In genomic region chr2:49459314-49459993, GRCh38 we compare ENCODE assay signal across 19 cellular contexts.
DNase-seq lines count a peak whose midpoint lies in the region; ATAC-seq and TF ChIP-seq lines count a peak whose summit lies in the region.
"Had no signal": no experiment of that assay in that cellular context is flagged by ENCODE, and none has a peak within 500 bp of the region (broad histone marks: within the 10 kb centered on the region; RNA-seq: fewer than 3 reads in every experiment).

No MANE protein-coding gene starts in this region.

- DNase-seq in BE2C (no peak), SK-N-MC (ENCODE audit: low read depth, low spot score) (no peak), endodermal cell (no peak), RKO (ENCODE audit: low spot score) (no peak)
- DNase-seq in central memory CD4-positive, alpha-beta T cell = no peak
- no peak for DNase-seq in stimulated activated CD4-positive, alpha-beta T cell treated with anti-CD3 and anti-CD28 coated beads, Interleukin-4, amount 100 ng/mL, for 24 hours
- DNase-seq: DMS79, IMR-90, NCI-H1105, NCI-H146, NCI-H2029 treated with DMSO at 0.1 percent for 48 hours, NCI-H226, NCI-H774 had no signal

- no peaks in the 10 kb centered on the region for H3F3A ChIP-seq in neural cell (ENCODE audit: insufficient read depth, low read length, poor library complexity, severe bottlenecking)

- H3K9me3 ChIP-seq in BE2C (no peaks in the 10 kb centered on the region), SK-N-MC (ENCODE audit: low read depth, low read length) (no peaks in the 10 kb centered on the region), endodermal cell (ENCODE audit: control insufficient read depth, low read length) (no peaks in the 10 kb centered on the region), neural cell (ENCODE audit: low read length) (no peaks in the 10 kb centered on the region)

- H3K4me2 ChIP-seq in neural cell (ENCODE audit: low read length) = no peak overlapping the region
- H3K4me2 ChIP-seq: KMS-11 had no signal

- no peak overlapping the region for H3K4me3 Mint-ChIP-seq in endodermal cell
- H3K4me3 Mint-ChIP-seq: CD14-positive monocyte had no signal

- no peaks in the 10 kb centered on the region for H3K9me2 ChIP-seq in neural cell (ENCODE audit: insufficient read depth, low read length)

- H3K27ac ChIP-seq in SK-N-MC = peak overlapping the region; percentile 21; the same call in 1 of the 2 replicates
- no peak overlapping the region for H3K27ac ChIP-seq in endodermal cell (ENCODE audit: low read depth, low read length)
- no peak overlapping the region for H3K27ac ChIP-seq in neural cell (ENCODE audit: low read length)
- H3K27ac ChIP-seq: HL-60, KMS-11 had no signal

- no peaks in the 10 kb centered on the region for H3K36me3 ChIP-seq in BE2C
- no peaks in the 10 kb centered on the region for H3K36me3 ChIP-seq in SK-N-MC (ENCODE audit: insufficient read depth, low read length)
- no peaks in the 10 kb centered on the region for H3K36me3 ChIP-seq in endodermal cell (ENCODE audit: control insufficient read depth, insufficient read depth, low read length)
- no peaks in the 10 kb centered on the region for H3K36me3 ChIP-seq in neural cell (ENCODE audit: insufficient read depth, low read length)

- no peak for ATAC-seq in HG03175 (IDR thresholded peaks at IDR 0.05; ENCODE audit: unreplicated experiment)
- ATAC-seq: Panc1 had no signal

- H2AFZ ChIP-seq in neural cell (ENCODE audit: low read depth, low read length) = no peak overlapping the region

- no peak overlapping the region for H3K4me3 ChIP-seq in BE2C (ENCODE audit: low read depth, low read length)
- no peak overlapping the region for H3K4me3 ChIP-seq in SK-N-MC
- H3K4me3 ChIP-seq in endodermal cell (ENCODE audit: low read length) = no peak overlapping the region
- no peak overlapping the region for H3K4me3 ChIP-seq in neural cell (ENCODE audit: low read length)

- TF ChIP-seq CTCF in BE2C (IDR thresholded peaks at IDR 0.05; ENCODE audit: low read depth, low read length) = peak; percentile 8; the same call in 1 of the 2 replicates
- TF ChIP-seq CTCF in endodermal cell (conservative IDR thresholded peaks at IDR 0.05) = peak; percentile 67
- peak; percentile 21 for TF ChIP-seq CTCF in neural cell (IDR thresholded peaks at IDR 0.05; ENCODE audit: poor library complexity, severe bottlenecking)

- no peaks in the 10 kb centered on the region for H3K79me2 ChIP-seq in neural cell (replicated peaks; ENCODE audit: insufficient read depth, low read length)

- no peak overlapping the region for H3K9ac ChIP-seq in SK-N-MC (ENCODE audit: insufficient read length)
- H3K9ac ChIP-seq in endodermal cell (ENCODE audit: extremely low read depth, low read length, poor library complexity, severe bottlenecking) = no peak overlapping the region
- H3K9ac ChIP-seq in neural cell (ENCODE audit: low read length) = no peak overlapping the region
- H3K9ac ChIP-seq: KMS-11 had no signal

- TF ChIP-seq RAD21 in neural cell (conservative IDR thresholded peaks at IDR 0.05) = no peak

- H3K27ac Mint-ChIP-seq in endodermal cell = no peak overlapping the region
- H3K27ac Mint-ChIP-seq: CD14-positive monocyte had no signal

- no peak for TF ChIP-seq EP300 in neural cell (conservative IDR thresholded peaks at IDR 0.05; ENCODE audit: poor library complexity, severe bottlenecking)

- no peaks in the 10 kb centered on the region for H3K36me3 Mint-ChIP-seq in endodermal cell (ENCODE audit: low read depth)
- H3K36me3 Mint-ChIP-seq: CD14-positive monocyte had no signal

- no peaks in the 10 kb centered on the region for H4K20me1 ChIP-seq in neural cell (ENCODE audit: insufficient read depth)

- H3K27me3 Mint-ChIP-seq in endodermal cell (ENCODE audit: insufficient read depth) = no peaks in the 10 kb centered on the region

- WGBS in endodermal cell (ENCODE audit: insufficient coverage in 1 of 2, insufficient read length in 1 of 2), 2 experiments = 87 to 100% methylated on average over 1 to 3 of the region's 3 CpGs

- H3K27me3 ChIP-seq in BE2C (no peaks in the 10 kb centered on the region), endodermal cell (ENCODE audit: control insufficient read depth, insufficient read depth, low read length, poor library complexity, severe bottlenecking) (no peaks in the 10 kb centered on the region), neural cell (ENCODE audit: insufficient read depth, low read depth, low read length) (no peaks in the 10 kb centered on the region)

- no peaks in the 10 kb centered on the region for H3K4me1 ChIP-seq in BE2C
- no peaks in the 10 kb centered on the region for H3K4me1 ChIP-seq in endodermal cell (ENCODE audit: control insufficient read depth, insufficient read depth, low read length)

- no peaks in the 10 kb centered on the region for H3K4me1 Mint-ChIP-seq in endodermal cell
- H3K4me1 Mint-ChIP-seq: CD14-positive monocyte had no signal

- no peaks in the 10 kb centered on the region for H3K9me3 Mint-ChIP-seq in endodermal cell

TF ChIP-seq in neural cell, 6 proteins besides CTCF, POLR2A, EP300 and RAD21:
- TF ChIP-seq EZH2 (IDR thresholded peaks at IDR 0.05; ENCODE audit: borderline replicate concordance, insufficient read depth, low read length, poor library complexity, severe bottlenecking) (no peak), MXI1 (conservative IDR thresholded peaks at IDR 0.05; ENCODE audit: poor library complexity, severe bottlenecking) (no peak), TAF1 (IDR thresholded peaks at IDR 0.05; ENCODE audit: low read depth) (no peak), REST (IDR thresholded peaks at IDR 0.05; ENCODE audit: borderline replicate concordance) (no peak), POLR2AphosphoS5 (IDR thresholded peaks at IDR 0.05) (no peak), SMC3 (conservative IDR thresholded peaks at IDR 0.05; ENCODE audit: poor library complexity) (no peak)

Comparison
In these comparisons a context has a peak if more than half of its experiments do, and no peak if none do; other contexts are left out.
1. CTCF ChIP-seq: peak in every context shown above with its lines; median percentile 67 in endodermal cell; 21 in neural cell; 8 in BE2C.